1 cellular context compared by ENCODE assay signal in genomic region chr7:12747687-12748306, GRCh38.
TF ChIP-seq lines count a peak whose summit lies in the region.

No MANE protein-coding gene starts in this region.

TF ChIP-seq in K562, 482 proteins besides CTCF, POLR2A, EP300 and RAD21 (continued from another document and continues in another):
- TF ChIP-seq PKNOX1 (IDR thresholded peaks at IDR 0.05) (peak; percentile 65), MAFG (tag; conservative IDR thresholded peaks at IDR 0.05) (peak; percentile 15; the same call in 1 of the 2 replicates), PATZ1 (CRISPR knock-in tag; IDR thresholded peaks at IDR 0.05; ENCODE audit: borderline replicate concordance) (no peak), GATA2 (CRISPR knock-in tag; IDR thresholded peaks at IDR 0.05) (no peak), MED1 (CRISPR knock-in tag; IDR thresholded peaks at IDR 0.05; ENCODE audit: borderline replicate concordance) (no peak), TEAD1 (CRISPR knock-in tag; IDR thresholded peaks at IDR 0.05) (peak in 1 of 2 experiments; percentile 15; a peak in 1 of 4 replicates), STAT6 (CRISPR knock-in tag; IDR thresholded peaks at IDR 0.05) (no peak), SMAD3 (CRISPR knock-in tag; conservative IDR thresholded peaks at IDR 0.05) (no peak), ZNF764 (CRISPR knock-in tag; IDR thresholded peaks at IDR 0.05; ENCODE audit: low read depth) (no peak), ZNF592 (IDR thresholded peaks at IDR 0.05) (peak; percentile 91), ZBTB33 (CRISPR knock-in tag; IDR thresholded peaks at IDR 0.05) (no peak), IRF9 (tag; IDR thresholded peaks at IDR 0.05) (peak; percentile 84), ZNF175 (CRISPR knock-in tag; IDR thresholded peaks at IDR 0.05; ENCODE audit: low read depth) (peak; percentile 45; the same call in 1 of the 2 replicates), PRDM10 (IDR thresholded peaks at IDR 0.05; ENCODE audit: partially characterized antibody) (no peak), BHLHE40 (IDR thresholded peaks at IDR 0.05; ENCODE audit: low read length) (no peak), KLF13 (tag; IDR thresholded peaks at IDR 0.05; ENCODE audit: borderline replicate concordance, low read depth) (0 out of 2 replicates have a peak, but pooled peaks have one; percentile 16), MAFF (IDR thresholded peaks at IDR 0.05; ENCODE audit: low read length) (no peak), KLF1 (tag; IDR thresholded peaks at IDR 0.05) (peak; percentile 72; the same call in 1 of the 2 replicates), DIDO1 (tag; IDR thresholded peaks at IDR 0.05; ENCODE audit: low read depth) (no peak), STAG1 (CRISPR knock-in tag; IDR thresholded peaks at IDR 0.05; ENCODE audit: borderline replicate concordance) (no peak), SIX5 (IDR thresholded peaks at IDR 0.05; ENCODE audit: borderline replicate concordance in 1 of 2, insufficient read depth in 1 of 2, low read depth in 1 of 2, low read length in 2 of 2) (peak in 1 of 2 experiments; percentile 42; a peak in 1 of 4 replicates), ZBTB26 (CRISPR knock-in tag; IDR thresholded peaks at IDR 0.05) (no peak), CEBPG (CRISPR knock-in tag; IDR thresholded peaks at IDR 0.05) (peak; percentile 61), CEBPG (tag; conservative IDR thresholded peaks at IDR 0.05 in 1 of 2, IDR thresholded peaks at IDR 0.05 in 1 of 2) (peak; percentile 96 to 100), ZNF395 (CRISPR knock-in tag; IDR thresholded peaks at IDR 0.05) (peak; percentile 83), CAMTA2 (CRISPR knock-in tag; conservative IDR thresholded peaks at IDR 0.05) (no peak), TRIM24 (IDR thresholded peaks at IDR 0.05) (peak; percentile 38 to 78), SAFB (IDR thresholded peaks at IDR 0.05; ENCODE audit: borderline replicate concordance, low read depth, low read length) (no peak), ELK1 (CRISPR knock-in tag; IDR thresholded peaks at IDR 0.05) (no peak), NFE2 (IDR thresholded peaks at IDR 0.05; ENCODE audit: low read depth) (0 out of 2 replicates have a peak, but pooled peaks have one; percentile 15), E2F1 (CRISPR knock-in tag; IDR thresholded peaks at IDR 0.05) (no peak), RFX1 (IDR thresholded peaks at IDR 0.05) (no peak)
